16 cellular contexts compared by ENCODE assay signal in the genomic region with DNA sequence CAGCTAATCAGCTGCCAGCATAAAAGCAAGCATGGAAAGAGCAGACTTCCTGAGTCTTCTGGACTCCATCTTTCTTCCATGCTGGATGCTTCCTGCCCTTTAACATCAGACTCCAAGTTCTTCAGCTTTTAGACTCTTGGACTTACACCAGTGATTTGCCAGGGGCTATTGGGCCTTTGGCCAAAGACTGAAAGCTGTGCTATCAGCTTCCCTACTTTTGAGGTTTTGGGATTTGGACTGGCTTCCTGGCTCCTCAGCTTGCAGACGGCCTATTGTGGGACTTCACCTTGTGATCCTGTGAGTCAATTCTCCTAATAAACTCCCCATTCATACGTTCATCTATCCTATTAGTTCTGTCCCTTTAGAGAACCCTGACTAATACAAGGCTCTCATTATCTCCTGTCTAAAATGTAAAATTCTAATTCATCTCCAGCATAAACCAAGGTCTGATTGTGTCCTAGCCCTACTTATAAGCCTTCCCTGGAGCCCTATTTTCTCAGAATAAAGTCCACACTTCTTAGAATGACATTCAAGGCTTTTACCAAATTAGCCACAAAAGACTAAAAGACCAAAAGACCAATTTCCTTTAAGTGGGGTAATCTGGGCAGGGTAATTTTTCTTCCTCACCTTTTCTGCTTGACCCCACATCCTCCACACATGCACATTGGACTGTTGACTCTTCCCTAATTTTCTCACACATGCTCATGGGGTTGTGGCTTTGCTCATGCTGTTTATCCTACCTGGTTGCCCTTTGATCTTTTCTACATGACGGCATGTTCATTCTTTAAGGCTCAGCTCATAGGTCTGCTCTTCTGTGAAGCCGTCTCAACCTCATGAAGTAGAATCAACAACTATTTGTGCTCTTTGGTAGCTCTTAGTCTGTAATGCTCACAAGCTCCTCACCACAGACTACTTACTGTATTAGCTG. TPM values are rescaled to one million over a fixed set of nuclear protein-coding genes. Genes with fewer than 3 reads are reported as not detected.
DNase-seq lines count a peak whose midpoint lies in the region.
"Had no signal": no experiment of that assay in that cellular context is flagged by ENCODE, and none has a peak within 500 bp of the region (broad histone marks: within the 10 kb centered on the region; RNA-seq: fewer than 3 reads in every experiment).

No MANE protein-coding gene starts in this region.

- H3K4ac ChIP-seq in trophoblast cell (ENCODE audit: low read depth, low read length) = no peak overlapping the region

- H4K8ac ChIP-seq in trophoblast cell (ENCODE audit: low read depth, low read length) = no peak overlapping the region

- DNase-seq in HT-29 (ENCODE audit: low spot score) = peak; percentile 41
- DNase-seq in SJSA1 (ENCODE audit: low read depth in 1 of 2, low spot score in 2 of 2) = no peak
- DNase-seq in glomerular visceral epithelial cell (ENCODE audit: extremely low spot score) = peak; percentile 45
- DNase-seq in renal cortical epithelial cell (ENCODE audit: low read depth) = peak; percentile 50
- no peak for DNase-seq in NCI-H1417 treated with DMSO at 0.1 percent for 48 hours (lab: John Stamatoyannopoulos, UW)
- DNase-seq in trophoblast cell = no peak
- DNase-seq in SKM-1 (lab: John Stamatoyannopoulos, UW; ENCODE audit: unreplicated experiment) = no peak
- DNase-seq: activated CD4-positive, CD25-positive, alpha-beta regulatory T cell treated with anti-CD3 and anti-CD28 coated beads, Interleukin-2, amount 50 U/mL, for 72 hours; activated naive CD4-positive, alpha-beta T cell treated with anti-CD3 and anti-CD28 coated beads, Interleukin-2, amount 10 ng/mL, durations not matched to agents 7 days and 5 days; activated T-cell treated with anti-CD3 and anti-CD28 coated beads, Interleukin-2, amount 50 U/mL, for 24 hours; Calu3; NCI-H1436 treated with DMSO at 0.1 percent for 48 hours; NCI-H82; retina; upper lobe of right lung had no signal

- no peak overlapping the region for H2BK120ac ChIP-seq in trophoblast cell (ENCODE audit: insufficient read depth, low read length, poor library complexity)

- no peak overlapping the region for H3K18ac ChIP-seq in trophoblast cell (ENCODE audit: low read length)

- H2BK5ac ChIP-seq in trophoblast cell (ENCODE audit: low read depth, low read length, poor library complexity) = no peak overlapping the region

- H3K27me3 ChIP-seq in SJSA1 (replicated peaks) = no peaks in the 10 kb centered on the region
- no peaks in the 10 kb centered on the region for H3K27me3 ChIP-seq in trophoblast cell (ENCODE audit: insufficient read depth, low read length)
- H3K27me3 ChIP-seq: upper lobe of right lung had no signal

- H3K36me3 ChIP-seq in SJSA1 (no peaks in the 10 kb centered on the region), trophoblast cell (ENCODE audit: control insufficient read depth in 1 of 2, insufficient read depth in 2 of 2, low read length in 2 of 2) (no peaks in the 10 kb centered on the region)
- H3K36me3 ChIP-seq: neutrophil, upper lobe of right lung had no signal

- no peaks in the 10 kb centered on the region for H3K9me3 ChIP-seq in SJSA1 (replicated peaks)
- H3K9me3 ChIP-seq in trophoblast cell (ENCODE audit: insufficient read depth, low read depth, low read length) = no peaks in the 10 kb centered on the region
- H3K9me3 ChIP-seq: neutrophil, upper lobe of right lung had no signal

- H4K91ac ChIP-seq in trophoblast cell (ENCODE audit: low read depth, low read length) = no peak overlapping the region

- H2BK12ac ChIP-seq in trophoblast cell (ENCODE audit: low read length) = no peak overlapping the region

- H3K14ac ChIP-seq in trophoblast cell (ENCODE audit: low read length) = no peak overlapping the region

- no peak overlapping the region for H3K4me2 ChIP-seq in trophoblast cell (ENCODE audit: low read length)

- no peak overlapping the region for H3K23ac ChIP-seq in trophoblast cell (ENCODE audit: low read length)

- H3K79me2 ChIP-seq in trophoblast cell (ENCODE audit: control insufficient read depth, insufficient read depth, low read length, poor library complexity) = no peaks in the 10 kb centered on the region

- H2AFZ ChIP-seq in trophoblast cell (ENCODE audit: insufficient read depth, low read length, poor library complexity) = no peak overlapping the region

- H3K27ac ChIP-seq in SJSA1 = peak overlapping the region; percentile 30
- H3K27ac ChIP-seq in trophoblast cell (ENCODE audit: low read depth, low read length) = no peak overlapping the region
- H3K27ac ChIP-seq: neutrophil, upper lobe of right lung had no signal

- no peaks in the 10 kb centered on the region for H3K79me1 ChIP-seq in trophoblast cell (ENCODE audit: low read length)

- WGBS in trophoblast cell (ENCODE audit: extremely low coverage, insufficient coverage, insufficient read length) = no CpG with 5 or more reads among the region's 4 CpGs

- H4K12ac ChIP-seq in trophoblast cell (ENCODE audit: low read depth, low read length) = no peak overlapping the region

- H2AK5ac ChIP-seq in trophoblast cell (ENCODE audit: low read length) = no peak overlapping the region

- H3K9ac ChIP-seq in trophoblast cell (ENCODE audit: low read length) = no peak overlapping the region

- H3K4me3 ChIP-seq in SJSA1 (no peak overlapping the region), trophoblast cell (ENCODE audit: low read depth, low read length) (no peak overlapping the region)
- H3K4me3 ChIP-seq: upper lobe of right lung had no signal

- H3K4me1 ChIP-seq in SJSA1 (replicated peaks) = peaks cover 15% of the 10 kb centered on the region
- peaks cover 0 to 9% of the 10 kb centered on the region in 2 experiments for H3K4me1 ChIP-seq in trophoblast cell (ENCODE audit: control insufficient read depth in 1 of 2, insufficient read depth in 2 of 2, low read length in 2 of 2)
- H3K4me1 ChIP-seq: upper lobe of right lung had no signal

RNA-seq across cellular contexts. Expression of gene ENAH, which starts 18.1 kb away (rescaled TPM):
- 19.4 and 21.0 TPM in 2 replicates for total RNA-seq in HT-29 (2014; rRNA removed; shearing (Covaris generic))
- 158 and 216 TPM in 2 replicates for total RNA-seq in SJSA1 (2014; rRNA removed; shearing (Covaris generic))
- total RNA-seq in renal cortical epithelial cell = 85.8 and 205 TPM in 2 replicates
- 106 and 111 TPM in 2 replicates for polyA plus RNA-seq in trophoblast cell (2013)

Comparison
In these comparisons a context has a peak if more than half of its experiments do, and no peak if none do; other contexts are left out.
1. DNase-seq: peak in HT-29 (single experiment), glomerular visceral epithelial cell (single experiment) and renal cortical epithelial cell (single experiment); none in SJSA1 (0 of 2), NCI-H1417 treated with DMSO at 0.1 percent for 48 hours (single experiment), trophoblast cell (0 of 2) and SKM-1 (single experiment).